ENCODE assay signal across 1 cellular context in genomic region chr17:47531228-47531820, GRCh38.
TF ChIP-seq lines count a peak whose summit lies in the region.

No MANE protein-coding gene starts in this region.

TF ChIP-seq in K562, 482 proteins besides CTCF, POLR2A, EP300 and RAD21 (continued from another document):
- TF ChIP-seq UBTF (IDR thresholded peaks at IDR 0.05; ENCODE audit: borderline replicate concordance in 1 of 2, low read depth in 2 of 2, low read length in 2 of 2): peak in 1 of 2 experiments; percentile 22; a peak in 1 of 4 replicates
